Comparison of ENCODE assay signal across 28 cellular contexts in the genomic region with DNA sequence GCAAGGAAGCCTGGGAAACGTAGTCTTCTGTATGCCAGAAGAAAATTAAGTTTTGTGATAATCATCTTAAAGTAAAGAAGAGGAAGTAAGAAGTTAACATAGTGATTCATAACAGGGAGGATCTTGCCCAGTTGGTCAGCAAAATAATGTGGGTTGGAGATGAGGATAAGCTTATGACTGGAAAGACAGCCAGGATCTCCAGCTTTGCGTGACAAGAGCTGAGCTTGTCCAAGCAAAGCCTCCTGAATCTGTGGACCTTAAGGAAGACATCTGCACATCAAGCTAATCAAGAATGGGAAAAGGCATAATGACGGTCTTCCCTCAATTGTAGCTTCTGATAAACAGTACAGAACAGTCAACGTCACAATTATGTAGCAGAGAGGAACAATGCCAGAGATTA.
A peak's percentile ranks its signal among the peaks of the same experiment; 100 is the strongest.
DNase-seq lines count a peak whose midpoint lies in the region; ATAC-seq and TF ChIP-seq lines count a peak whose summit lies in the region.
"Had no signal": no experiment of that assay in that cellular context is flagged by ENCODE, and none has a peak within 500 bp of the region (broad histone marks: within the 10 kb centered on the region; RNA-seq: fewer than 3 reads in every experiment).

No MANE protein-coding gene starts in this region.

- CTCF ChIA-PET in mammary epithelial cell (lab: Charles Lee; ENCODE audit: low non-redundant PET): no interaction called here

- DNase-seq in mammary epithelial cell (peak; percentile 1), breast epithelium (ENCODE audit: low spot score in 2 of 2) (no peak), OCI-M1 (lab: John Stamatoyannopoulos, UW) (peak; percentile 74), dermis blood vessel endothelial cell (peak; percentile 26), stromal cell of bone marrow (ENCODE audit: low read depth) (peak; percentile 73), GOT3 (lab: John Stamatoyannopoulos, UW) (no peak), DMS53 (lab: John Stamatoyannopoulos, UW) (no peak)
- DNase-seq: activated CD8-positive, alpha-beta T cell treated with anti-CD3 and anti-CD28 coated beads, Interleukin-2, amount 10 ng/mL, durations not matched to agents 7 days and 5 days; activated naive CD4-positive, alpha-beta T cell treated with Interleukin-2 at 50 U/mL for 16 hours; activated T-cell treated with anti-CD3 and anti-CD28 coated beads, Interleukin-2, amount 50 U/mL, for 1 hour; anterior cingulate cortex; CD4-positive, CD25-positive, alpha-beta regulatory T cell; cerebellar nuclear complex; DMS 273 treated with DMSO at 0.1 percent for 48 hours; effector memory CD4-positive, alpha-beta T cell; esophagus squamous epithelium; HCEC 1CT; heart right ventricle; Karpas-422; NCI-H1417; NCI-H69; posterior cingulate gyrus; SIG-M5 had no signal

- H3K36me3 ChIP-seq in mammary epithelial cell (ENCODE audit: insufficient read depth, low read length) (no peaks in the 10 kb centered on the region), breast epithelium (no peaks in the 10 kb centered on the region)
- H3K36me3 ChIP-seq: esophagus squamous epithelium, heart right ventricle had no signal

- no peak overlapping the region for H2AFZ ChIP-seq in mammary epithelial cell (ENCODE audit: low read depth, low read length)

- no peak overlapping the region for H3K27ac ChIP-seq in mammary epithelial cell (ENCODE audit: insufficient read depth, low read depth, low read length)
- no peak overlapping the region for H3K27ac ChIP-seq in breast epithelium
- H3K27ac ChIP-seq: esophagus squamous epithelium, heart right ventricle had no signal

- no peaks in the 10 kb centered on the region for H3K27me3 ChIP-seq in mammary epithelial cell (ENCODE audit: insufficient read depth, low read length)
- no peaks in the 10 kb centered on the region for H3K27me3 ChIP-seq in breast epithelium
- H3K27me3 ChIP-seq: esophagus squamous epithelium, heart right ventricle had no signal

- in situ Hi-C loops in mammary epithelial cell (cut with MboI; ENCODE audit: low sequenced_read_pairs in 2 of 2): no loop called here

- H3K4me1 ChIP-seq in mammary epithelial cell (ENCODE audit: insufficient read depth, low read length): no peaks in the 10 kb centered on the region
- no peaks in the 10 kb centered on the region for H3K4me1 ChIP-seq in breast epithelium
- H3K4me1 ChIP-seq: esophagus squamous epithelium, heart right ventricle had no signal

- dilution Hi-C loops in mammary epithelial cell (cut with HindIII; ENCODE audit: low sequenced_read_pairs): no loop called here

- intact Hi-C loops in mammary epithelial cell (cut with micrococcal nuclease) (no loop called here), breast epithelium (cut with DNase I; ENCODE audit: low total_unique reads) (no loop called here)

- no peak for TF ChIP-seq POLR2A in breast epithelium (IDR thresholded peaks at IDR 0.05)

- TF ChIP-seq CTCF in mammary epithelial cell (conservative IDR thresholded peaks at IDR 0.05 in 1 of 2, IDR thresholded peaks at IDR 0.05 in 1 of 2; ENCODE audit: extremely low read depth in 1 of 2, insufficient read depth in 1 of 2, low read depth in 1 of 2, low read length in 2 of 2) (no peak), breast epithelium (IDR thresholded peaks at IDR 0.05) (no peak)

- no peaks in the 10 kb centered on the region for H3K79me2 ChIP-seq in mammary epithelial cell (ENCODE audit: insufficient read depth, low read length)

- no peak overlapping the region for H3K4me3 ChIP-seq in mammary epithelial cell (replicated peaks in 1 of 3; ENCODE audit: insufficient read depth in 1 of 3, low read depth in 2 of 3, low read length in 3 of 3)
- H3K4me3 ChIP-seq in breast epithelium: no peak overlapping the region
- H3K4me3 ChIP-seq: esophagus squamous epithelium, heart right ventricle had no signal

- H3K9ac ChIP-seq in mammary epithelial cell (ENCODE audit: insufficient read depth, low read length): no peak overlapping the region

- no TSS peak for BruUV-seq in mammary epithelial cell (replicated peaks; lab: Mats Ljungman, UMichigan)

- no peak overlapping the region for H3K4me2 ChIP-seq in mammary epithelial cell (ENCODE audit: insufficient read depth, low read depth, low read length)

- no peaks in the 10 kb centered on the region for H4K20me1 ChIP-seq in mammary epithelial cell (ENCODE audit: insufficient read depth, low read length)

- 45% methylated on average over 4 of the region's 4 CpGs for WGBS in mammary epithelial cell (ENCODE audit: low coverage, missing lambda C conversion rate)

- ATAC-seq in HG03159 (IDR thresholded peaks at IDR 0.05; ENCODE audit: unreplicated experiment): no peak
- ATAC-seq: activated CD4-positive, CD25-positive, alpha-beta regulatory T cell treated with anti-CD3 and anti-CD28 coated beads, Interleukin-2, amount 50 U/mL, for 24 hours; activated CD8-positive, alpha-beta T cell treated with anti-CD3 and anti-CD28 coated beads, Interleukin-2, amount 10 ng/mL, durations not matched to agents 7 days and 5 days; heart right ventricle; left lobe of liver; natural killer cell treated with Interleukin-12 subunit alpha and Interleukin-12 subunit beta and Interleukin-15 and Interleukin-18, amount 100 ng/mL, for 72 hours; stimulated activated effector memory CD8-positive, alpha-beta T cell treated with anti-CD3 and anti-CD28 coated beads, Interleukin-12 subunit alpha, Interleukin-12 subunit beta, amount 100 ng/mL, for 72 hours had no signal

- H3K9me3 ChIP-seq in mammary epithelial cell (replicated peaks; ENCODE audit: insufficient read depth, low read length) (peaks cover 3% of the 10 kb centered on the region), breast epithelium (no peaks in the 10 kb centered on the region)
- H3K9me3 ChIP-seq: esophagus squamous epithelium had no signal

Comparison
In these comparisons a context has a peak if more than half of its experiments do, and no peak if none do; other contexts are left out.
1. DNase-seq: peak in mammary epithelial cell (single experiment), OCI-M1 (single experiment), dermis blood vessel endothelial cell (single experiment) and stromal cell of bone marrow (single experiment); none in breast epithelium (0 of 2), GOT3 (single experiment) and DMS53 (single experiment).